8 cellular contexts compared by ENCODE assay signal in the genomic region with DNA sequence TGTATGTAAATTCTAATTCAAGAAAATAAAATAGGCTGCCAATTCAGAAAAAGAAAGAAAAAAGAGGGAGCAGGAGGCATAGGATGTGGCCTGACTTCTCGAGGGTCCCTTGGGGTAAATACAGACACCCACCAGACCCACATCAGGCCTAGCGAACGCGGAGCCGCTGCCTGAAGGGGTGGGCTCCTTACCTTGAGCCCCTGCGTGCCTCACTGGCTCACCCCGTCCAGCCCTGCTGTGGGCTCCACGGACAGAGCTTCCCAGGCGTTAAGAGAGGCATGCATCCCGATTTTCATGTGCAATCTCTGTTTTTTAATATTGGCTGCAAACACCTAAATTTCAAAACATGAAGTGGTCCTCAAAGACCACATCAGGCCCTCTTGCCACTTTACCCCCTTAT.
"Had no signal": no experiment of that assay in that cellular context is flagged by ENCODE, and none has a peak within 500 bp of the region (broad histone marks: within the 10 kb centered on the region; RNA-seq: fewer than 3 reads in every experiment).

No MANE protein-coding gene starts in this region.

- H2AFZ ChIP-seq: GM23248 had no signal

- H3K27ac ChIP-seq: GM23248 had no signal

- H3K9ac ChIP-seq: GM23248 had no signal

- DNase-seq: GM23248, GOT3, H9, HCEC 1CT, IMR-90 had no signal

- ATAC-seq: K562 had no signal

- H3K4me3 Mint-ChIP-seq: H9 had no signal

- H3K4me3 ChIP-seq: GM23248, K562 had no signal

- FAIRE-seq: H54, HTR-8/SVneo, K562 had no signal
